Comparison of ENCODE assay signal across 1 cellular context in genomic region chr7:156764016-156764669, GRCh38.
A peak's percentile ranks its signal among the peaks of the same experiment; 100 is the strongest.
TF ChIP-seq lines count a peak whose summit lies in the region.

No MANE protein-coding gene starts in this region.

TF ChIP-seq in K562, 482 proteins besides CTCF, POLR2A, EP300 and RAD21 (continued from another document):
- no peak for TF ChIP-seq USF1 (CRISPR knock-in tag; IDR thresholded peaks at IDR 0.05)
- TF ChIP-seq ZNF551 (CRISPR knock-in tag; IDR thresholded peaks at IDR 0.05): no peak
- TF ChIP-seq RCOR1 (IDR thresholded peaks at IDR 0.05; ENCODE audit: borderline replicate concordance in 1 of 2, low read depth in 2 of 2, low read length in 2 of 2): peak in 1 of 2 experiments; percentile 57; a peak in 2 of 4 replicates
- TF ChIP-seq NFIX (CRISPR knock-in tag; IDR thresholded peaks at IDR 0.05; ENCODE audit: low read depth): peak; percentile 77
- no peak for TF ChIP-seq ARHGAP35 (IDR thresholded peaks at IDR 0.05; ENCODE audit: partially characterized antibody)
- TF ChIP-seq MEIS2 (IDR thresholded peaks at IDR 0.05; ENCODE audit: partially characterized antibody): no peak
- 0 out of 2 replicates have a peak, but pooled peaks have one; percentile 49 for TF ChIP-seq FOXM1 (IDR thresholded peaks at IDR 0.05; ENCODE audit: low read depth)
- TF ChIP-seq FOXM1 (CRISPR knock-in tag; IDR thresholded peaks at IDR 0.05; ENCODE audit: low read depth): no peak
- TF ChIP-seq SMARCA4 (IDR thresholded peaks at IDR 0.05): peak; percentile 23; the same call in 1 of the 2 replicates
- peak; percentile 25; the same call in 1 of the 2 replicates for TF ChIP-seq SOX6 (IDR thresholded peaks at IDR 0.05)
- no peak for TF ChIP-seq SMAD2 (IDR thresholded peaks at IDR 0.05; ENCODE audit: low read depth, low read length)
- TF ChIP-seq PML (IDR thresholded peaks at IDR 0.05; ENCODE audit: low read length): no peak
- peak; percentile 89; the same call in 1 of the 2 replicates for TF ChIP-seq ARID3A (IDR thresholded peaks at IDR 0.05; ENCODE audit: borderline replicate concordance, low read depth, low read length)
- TF ChIP-seq FIP1L1 (IDR thresholded peaks at IDR 0.05; ENCODE audit: low read depth, low read length, poor library complexity, severe bottlenecking): no peak
- no peak for TF ChIP-seq NONO (IDR thresholded peaks at IDR 0.05; ENCODE audit: low read depth in 2 of 2, low read length in 1 of 2)
- TF ChIP-seq GTF2B (IDR thresholded peaks at IDR 0.05; ENCODE audit: extremely low read depth, insufficient read length): no peak
- TF ChIP-seq JUND (IDR thresholded peaks at IDR 0.05; ENCODE audit: borderline replicate concordance, low read depth, low read length): 0 out of 2 replicates have a peak, but pooled peaks have one; percentile 41
- peak; percentile 12; the same call in 1 of the 3 replicates for TF ChIP-seq JUND (tag; IDR thresholded peaks at IDR 0.05; ENCODE audit: borderline replicate concordance, low read depth, low read length)
- no peak for TF ChIP-seq XRCC5 (IDR thresholded peaks at IDR 0.05; ENCODE audit: low read depth, low read length)
- peak; percentile 95 for TF ChIP-seq SMAD4 (CRISPR knock-in tag; conservative IDR thresholded peaks at IDR 0.05)
